19 cellular contexts compared by ENCODE assay signal in the genomic region with DNA sequence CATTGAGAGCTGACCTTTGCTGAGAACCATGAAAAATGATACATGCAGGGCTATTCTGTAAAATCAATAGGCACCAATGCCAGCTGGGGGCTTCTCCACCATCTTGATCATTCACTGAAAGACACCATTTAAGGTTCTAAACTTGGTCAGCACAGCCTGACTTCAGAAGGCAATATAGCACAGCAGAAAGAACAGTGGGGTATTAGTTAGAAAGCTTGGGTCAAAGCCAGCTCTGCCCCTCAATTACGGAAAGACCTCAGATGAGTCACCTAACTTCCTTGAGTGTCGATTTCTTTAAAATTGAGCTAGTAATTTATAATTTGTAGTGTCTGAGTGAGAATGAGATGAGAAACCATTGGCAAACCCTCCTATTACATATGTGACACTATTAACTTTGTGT. TPM values are rescaled to one million over a fixed set of nuclear protein-coding genes. Genes with fewer than 3 reads are reported as not detected.
A peak's percentile ranks its signal among the peaks of the same experiment; 100 is the strongest.
DNase-seq lines count a peak whose midpoint lies in the region; FAIRE-seq and TF ChIP-seq lines count a peak whose summit lies in the region.
"Had no signal": no experiment of that assay in that cellular context is flagged by ENCODE, and none has a peak within 500 bp of the region (broad histone marks: within the 10 kb centered on the region; RNA-seq: fewer than 3 reads in every experiment).

No MANE protein-coding gene starts in this region.

- intact Hi-C loops in transverse colon (cut with DNase I; ENCODE audit: low total_unique reads), result no loop called here

- no peak overlapping the region for H3K4ac ChIP-seq in mesenchymal stem cell (ENCODE audit: low read depth in 1 of 2, low read length in 2 of 2)

- H3K27ac ChIP-seq in HEK293 (ENCODE audit: extremely low read depth, low read depth, low read length), result no peak overlapping the region
- H3K27ac ChIP-seq in mesenchymal stem cell (ENCODE audit: low read length, poor library complexity, severe bottlenecking), result peak overlapping the region; percentile 86
- H3K27ac ChIP-seq in transverse colon, result peak overlapping the region; percentile 33 to 86 (median 83)
- H3K27ac ChIP-seq: vagina had no signal

- TF ChIP-seq CTCF in HEK293 (tag by site-specific recombination; IDR thresholded peaks at IDR 0.05) (no peak), transverse colon (IDR thresholded peaks at IDR 0.05) (no peak)

- no CpG with 5 or more reads among the region's 2 CpGs for WGBS in mesenchymal stem cell
- 20 to 59% methylated on average over 1 to 2 of the region's 2 CpGs for WGBS in transverse colon (ENCODE audit: low coverage in 1 of 2), 2 donors

- H2BK15ac ChIP-seq in mesenchymal stem cell (ENCODE audit: low read depth, poor library complexity, severe bottlenecking), result no peak overlapping the region

- H2AK5ac ChIP-seq in mesenchymal stem cell (ENCODE audit: low read length, severe bottlenecking), result peak overlapping the region; percentile 18

- no peak overlapping the region for H2AFZ ChIP-seq in mesenchymal stem cell (ENCODE audit: low read depth, low read length)

- DNase-seq in SK-MEL-5 (ENCODE audit: low read depth, low spot score), result peak; percentile 50
- no peak for DNase-seq in mesenchymal stem cell
- DNase-seq in transverse colon, result no peak
- DNase-seq in LoVo (ENCODE audit: low spot score), result no peak
- no peak for DNase-seq in HTR-8/SVneo (ENCODE audit: insufficient read length, low spot score)
- DNase-seq in RKO (ENCODE audit: low spot score), result no peak
- DNase-seq: activated CD4-positive, alpha-beta T cell treated with anti-CD3 and anti-CD28 coated beads, Interleukin-2, amount 50 U/mL, for 4 hours; activated CD8-positive, alpha-beta memory T cell treated with anti-CD3 and anti-CD28 coated beads, Interleukin-2, amount 50 U/mL, for 48 hours; AML-193; cortex of kidney; left cardiac atrium; naive thymus-derived CD8-positive, alpha-beta T cell; NCI-H1436 treated with DMSO at 0.1 percent for 48 hours; NCI-H510A treated with DMSO at 0.1 percent for 48 hours had no signal

- peaks cover 8% of the 10 kb centered on the region for H3K4me1 ChIP-seq in HEK293 (ENCODE audit: control insufficient read depth, insufficient read depth, low read length)
- peaks cover 6% of the 10 kb centered on the region for H3K4me1 ChIP-seq in mesenchymal stem cell (ENCODE audit: control insufficient read depth, insufficient read depth, low read depth, low read length)
- H3K4me1 ChIP-seq in transverse colon, result peaks cover 0 to 12% (median 6%) of the 10 kb centered on the region in 4 donors

- POLR2A ChIA-PET in HEK293 (lab: Yijun Ruan, JAX), result no interaction called here

- H2BK120ac ChIP-seq in mesenchymal stem cell (ENCODE audit: low read depth, low read length), result no peak overlapping the region

- in situ Hi-C loops in SK-MEL-5 (cut with HindIII; ENCODE audit: low pct_unique_long_range_greater_than_20kb, low sequenced_read_pairs), result no loop called here
- in situ Hi-C loops in transverse colon (cut with MboI; ENCODE audit: low pct_ligation_motif_present in 1 of 4, low pct_unique_long_range_greater_than_20kb in 1 of 4, low sequenced_read_pairs in 3 of 4), result no loop called here

- no peaks in the 10 kb centered on the region for H3K27me3 ChIP-seq in mesenchymal stem cell (ENCODE audit: control insufficient read depth in 1 of 2, insufficient read depth in 1 of 2, low read length in 2 of 2)
- peaks cover 41% of the 10 kb centered on the region for H3K27me3 ChIP-seq in transverse colon
- H3K27me3 ChIP-seq: vagina had no signal

- H4K8ac ChIP-seq in mesenchymal stem cell (ENCODE audit: low read length), result no peak overlapping the region

- FAIRE-seq in HTR-8/SVneo (lab: Jason Lieb, UNC), result no peak
- FAIRE-seq: bronchial epithelial cell, endometrium, GM12892 had no signal

- TF ChIP-seq EP300 in transverse colon (IDR thresholded peaks at IDR 0.05; ENCODE audit: low read depth), result no peak

- H3K14ac ChIP-seq in mesenchymal stem cell (ENCODE audit: low read length in 2 of 2), result no peak overlapping the region

- H3K36me3 ChIP-seq in HEK293 (ENCODE audit: control insufficient read depth in 2 of 2, insufficient read depth in 1 of 2, low read length in 2 of 2) (no peaks in the 10 kb centered on the region), mesenchymal stem cell (ENCODE audit: control insufficient read depth in 1 of 2, insufficient read depth in 2 of 2, low read depth in 1 of 2, low read length in 2 of 2) (peaks cover 4 to 44% of the 10 kb centered on the region in 2 experiments), transverse colon (no peaks in the 10 kb centered on the region)
- H3K36me3 ChIP-seq: vagina had no signal

- CTCF ChIA-PET in HEK293 (lab: Yijun Ruan, JAX), result interaction anchor here (0.6 to 1.2 kb wide), 2 partner anchors 84 to 412 kb away, joined by 3 read pairs; no protein-coding TSS in a partner anchor

- TF ChIP-seq POLR2A in transverse colon (IDR thresholded peaks at IDR 0.05), result no peak

- no peak overlapping the region for H4K91ac ChIP-seq in mesenchymal stem cell (ENCODE audit: low read length)

- H2BK5ac ChIP-seq in mesenchymal stem cell (ENCODE audit: low read depth, low read length, poor library complexity, severe bottlenecking), result no peak overlapping the region

- no peak overlapping the region for H3K23ac ChIP-seq in mesenchymal stem cell (ENCODE audit: low read length in 2 of 2)

- no peak overlapping the region for H3K4me2 ChIP-seq in mesenchymal stem cell (ENCODE audit: low read length, poor library complexity, severe bottlenecking)

- H2BK12ac ChIP-seq in mesenchymal stem cell (ENCODE audit: low read length in 2 of 2), result no peak overlapping the region

- H3K18ac ChIP-seq in mesenchymal stem cell (ENCODE audit: low read depth in 1 of 2, low read length in 2 of 2), result no peak overlapping the region

- H3K79me1 ChIP-seq in mesenchymal stem cell (replicated peaks; ENCODE audit: low read length, poor library complexity, severe bottlenecking), result peaks cover 8% of the 10 kb centered on the region

- H3K9me3 ChIP-seq in HEK293 (ENCODE audit: control insufficient read depth, insufficient read depth, low read depth, low read length) (no peaks in the 10 kb centered on the region), mesenchymal stem cell (ENCODE audit: control insufficient read depth, low read length) (no peaks in the 10 kb centered on the region), transverse colon (no peaks in the 10 kb centered on the region)
- H3K9me3 ChIP-seq: vagina had no signal

- no peak overlapping the region for H3K4me3 ChIP-seq in HEK293 (ENCODE audit: low read depth, low read length)
- peak overlapping the region in 1 of 2 experiments; percentile 81 for H3K4me3 ChIP-seq in mesenchymal stem cell (ENCODE audit: insufficient read depth in 1 of 2, low read depth in 1 of 2, low read length in 2 of 2)
- no peak overlapping the region for H3K4me3 ChIP-seq in transverse colon
- H3K4me3 ChIP-seq: vagina had no signal

- H3K9ac ChIP-seq in mesenchymal stem cell (ENCODE audit: low read length), result no peak overlapping the region

TF ChIP-seq in HEK293, 187 proteins besides CTCF, POLR2A, EP300 and RAD21:
- TF ChIP-seq ZNF76 (tag by site-specific recombination; IDR thresholded peaks at IDR 0.05; ENCODE audit: borderline replicate concordance, low read depth) (no peak), ZNF148 (tag by site-specific recombination; IDR thresholded peaks at IDR 0.05; ENCODE audit: borderline replicate concordance) (no peak), ZNF843 (tag by site-specific recombination; IDR thresholded peaks at IDR 0.05) (no peak), ZNF223 (tag by site-specific recombination; IDR thresholded peaks at IDR 0.05) (no peak), ZNF701 (tag by site-specific recombination; IDR thresholded peaks at IDR 0.05) (no peak), SP7 (tag by site-specific recombination; IDR thresholded peaks at IDR 0.05) (peak; percentile 50), ZSCAN18 (tag by site-specific recombination; IDR thresholded peaks at IDR 0.05) (no peak)

RNA-seq across cellular contexts. Expression of gene TNC, which starts 3.4 kb away (rescaled TPM):
- 106 and 132 TPM in 2 replicates for total RNA-seq in SK-MEL-5 (2014; rRNA removed; shearing (Covaris generic))
- 400 and 552 TPM in 2 replicates for polyA plus RNA-seq in SK-MEL-5 (2015; cell fraction: cytosol; rRNA removed)
- polyA plus RNA-seq in SK-MEL-5 (2015; cell fraction: nucleus; rRNA removed), result 171 and 226 TPM in 2 replicates
- 32.2 TPM for polyA plus RNA-seq in mesenchymal stem cell (2013, experiment 1 of 2)
- polyA plus RNA-seq in mesenchymal stem cell (2013, experiment 2 of 2), result 29.1 TPM
- total RNA-seq in transverse colon, result 100 to 1,000 TPM in 1 of 4 donors, 10 to 100 TPM in 3; 29.4 to 316 (median 61.9) TPM
- total RNA-seq: naive thymus-derived CD8-positive, alpha-beta T cell had no signal
- polyA plus RNA-seq: naive thymus-derived CD8-positive, alpha-beta T cell had no signal
